21 cellular contexts compared by ENCODE assay signal in the genomic region with DNA sequence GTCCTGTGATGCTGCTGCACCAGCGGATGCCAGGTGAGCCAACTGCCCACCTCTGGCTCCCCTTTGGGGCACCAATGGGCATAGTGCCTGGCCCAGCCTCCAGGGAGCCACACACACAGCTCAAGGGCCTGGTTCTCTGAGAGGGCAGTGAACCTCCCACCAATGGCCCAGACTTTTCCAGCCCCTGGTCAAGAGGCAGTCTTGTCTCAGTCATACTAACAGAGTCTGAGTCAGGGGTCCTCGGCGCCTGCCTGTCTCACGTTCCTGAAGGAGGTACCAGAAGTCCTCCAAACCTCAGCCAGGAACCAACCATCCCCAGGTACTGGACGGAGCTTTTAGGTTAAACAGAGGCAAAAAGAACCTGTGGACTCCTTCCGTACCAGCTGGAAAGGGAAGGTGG.
DNase-seq lines count a peak whose midpoint lies in the region; ATAC-seq, FAIRE-seq and TF ChIP-seq lines count a peak whose summit lies in the region.
"Had no signal": no experiment of that assay in that cellular context is flagged by ENCODE, and none has a peak within 500 bp of the region (broad histone marks: within the 10 kb centered on the region; RNA-seq: fewer than 3 reads in every experiment).

No MANE protein-coding gene starts in this region.

- WGBS in GM12878 (ENCODE audit: insufficient coverage, insufficient replicate concordance, low lambda C conversion rate, missing lambda C conversion rate): 81% methylated on average over 6 of the region's 6 CpGs

- CTCF ChIA-PET in GM12878 (lab: Yijun Ruan, JAX): interaction anchor here (0.7 to 3.2 kb wide), 6 partner anchors 13 to 26 kb away, joined by 3 to 15 read pairs (median 6); no protein-coding TSS in a partner anchor
- CTCF ChIA-PET in A673 (lab: Charles Lee): interaction anchor here (0.6 kb wide), 1 partner anchor 15 kb away, joined by 11 read pairs; no protein-coding TSS in a partner anchor

- TF ChIP-seq CTCF in KMS-11 (conservative IDR thresholded peaks at IDR 0.05; ENCODE audit: low read depth, low read length): no peak
- no peak for TF ChIP-seq CTCF in GM12878 (IDR thresholded peaks at IDR 0.05 in 2 of 3, conservative IDR thresholded peaks at IDR 0.05 in 1 of 3; ENCODE audit: control insufficient read depth in 2 of 3, extremely low read depth in 1 of 3, insufficient read depth in 1 of 3, low read depth in 3 of 3, low read length in 3 of 3)
- TF ChIP-seq CTCF in A673 (conservative IDR thresholded peaks at IDR 0.05; ENCODE audit: low read depth, low read length): no peak

- H3K79me2 ChIP-seq in KMS-11 (ENCODE audit: insufficient read depth, low read depth): no peaks in the 10 kb centered on the region
- no peaks in the 10 kb centered on the region for H3K79me2 ChIP-seq in GM12878 (ENCODE audit: control insufficient read depth, insufficient read depth, low read length)

- no peak for FAIRE-seq in GM12878 (lab: Jason Lieb, UNC)
- FAIRE-seq: H1 had no signal

- H3K4me1 ChIP-seq in KMS-11 (ENCODE audit: low read depth, poor library complexity, severe bottlenecking) (peaks cover 50% of the 10 kb centered on the region), GM12878 (ENCODE audit: control insufficient read depth, insufficient read depth, low read length) (peaks cover 11% of the 10 kb centered on the region), A673 (ENCODE audit: insufficient read depth, low read length, poor library complexity, severe bottlenecking) (no peaks in the 10 kb centered on the region)

- no peaks in the 10 kb centered on the region for H4K20me1 ChIP-seq in KMS-11 (ENCODE audit: insufficient read depth)
- no peaks in the 10 kb centered on the region for H4K20me1 ChIP-seq in GM12878 (ENCODE audit: control insufficient read depth, insufficient read depth)

- RAD21 ChIA-PET in GM12878 (lab: Charles Lee; ENCODE audit: unreplicated experiment): interaction anchor here (1.2 to 1.6 kb wide), 2 partner anchors 22 kb away, joined by 3 to 5 read pairs; no protein-coding TSS in a partner anchor

- in situ Hi-C loops in GM12878 (cut with MboI): no loop called here

- H3K4me2 ChIP-seq in KMS-11: 0 out of 2 replicates have a peak overlapping the region, but pooled peaks have one; percentile 14
- 0 out of 2 replicates have a peak overlapping the region, but pooled peaks have one; percentile 13 for H3K4me2 ChIP-seq in GM12878 (ENCODE audit: control insufficient read depth, insufficient read depth)
- H3K4me2 ChIP-seq: PC-9 had no signal

- H3K9ac ChIP-seq in KMS-11 (no peak overlapping the region; the same call in 1 of the 2 replicates), GM12878 (ENCODE audit: control insufficient read depth, insufficient read depth, low read length) (no peak overlapping the region)

- H3K36me3 ChIP-seq in KMS-11 (ENCODE audit: insufficient read depth): no peaks in the 10 kb centered on the region
- no peaks in the 10 kb centered on the region for H3K36me3 ChIP-seq in GM12878 (ENCODE audit: control insufficient read depth in 2 of 2, insufficient read depth in 2 of 2, low read length in 1 of 2)
- no peaks in the 10 kb centered on the region for H3K36me3 ChIP-seq in A673 (ENCODE audit: insufficient read depth, low read length, poor library complexity, severe bottlenecking)

- BruUV-seq in GM12878 (replicated peaks; lab: Mats Ljungman, UMichigan) (no TSS peak), A673 (replicated peaks; lab: Mats Ljungman, UMichigan) (no TSS peak)

- peaks cover 14% of the 10 kb centered on the region for H3K27me3 Mint-ChIP-seq in stimulated activated memory B cell treated with anti-CD40 and anti-IgM and Interleukin-4, amounts not matched to agents 10 μg/mL and 1 μg/mL and 100 μg/mL, for 72 hours

- POLR2A ChIA-PET in GM12878 (lab: Charles Lee) (no interaction called here), A673 (lab: Charles Lee; ENCODE audit: low non-redundant PET) (no interaction called here)

- H3K27me3 ChIP-seq in KMS-11 (ENCODE audit: insufficient read depth, low read depth) (no peaks in the 10 kb centered on the region), GM12878 (replicated peaks in 1 of 2; ENCODE audit: control insufficient read depth in 2 of 2, insufficient read depth in 2 of 2, low read length in 1 of 2) (no peaks in the 10 kb centered on the region), A673 (replicated peaks; ENCODE audit: insufficient read depth, low read depth, low read length, poor library complexity) (no peaks in the 10 kb centered on the region)

- no peak overlapping the region for H2AFZ ChIP-seq in KMS-11 (ENCODE audit: low read depth)
- no peak overlapping the region for H2AFZ ChIP-seq in GM12878 (ENCODE audit: control insufficient read depth, low read depth, low read length)
- H2AFZ ChIP-seq: PC-9 had no signal

- TF ChIP-seq POLR2A in GM12878 (IDR thresholded peaks at IDR 0.05; ENCODE audit: low read depth, low read length): no peak

- peak overlapping the region; percentile 66 for H3K27ac Mint-ChIP-seq in stimulated activated memory B cell treated with anti-CD40 and anti-IgM and Interleukin-4, amounts not matched to agents 10 μg/mL and 1 μg/mL and 100 μg/mL, for 72 hours
- H3K27ac Mint-ChIP-seq: CD4-positive, CD25-positive, alpha-beta regulatory T cell had no signal

- peaks cover 36% of the 10 kb centered on the region for H3K4me1 Mint-ChIP-seq in stimulated activated memory B cell treated with anti-CD40 and anti-IgM and Interleukin-4, amounts not matched to agents 10 μg/mL and 1 μg/mL and 100 μg/mL, for 72 hours
- H3K4me1 Mint-ChIP-seq: CD4-positive, CD25-positive, alpha-beta regulatory T cell had no signal

- H3K9me3 ChIP-seq in GM12878 (replicated peaks; ENCODE audit: control insufficient read depth, insufficient read depth, low read length) (peaks cover 1% of the 10 kb centered on the region; the same call in 1 of the 3 replicates), A673 (ENCODE audit: low read depth, low read length, poor library complexity, severe bottlenecking) (no peaks in the 10 kb centered on the region)

- no peak for TF ChIP-seq EP300 in GM12878 (IDR thresholded peaks at IDR 0.05; ENCODE audit: borderline replicate concordance in 1 of 2, control insufficient read depth in 1 of 2, low read depth in 2 of 2, low read length in 2 of 2)

- DNase-seq in activated CD8-positive, alpha-beta memory T cell treated with anti-CD3 and anti-CD28 coated beads for 24 hours: peak; percentile 54
- no peak for DNase-seq in activated CD8-positive, alpha-beta memory T cell treated with anti-CD3 and anti-CD28 coated beads, Interleukin-2, amount 50 U/mL, for 4 hours
- DNase-seq in GM12878 (ENCODE audit: low read depth, low spot score): no peak
- DNase-seq in DMS79 (lab: John Stamatoyannopoulos, UW): no peak
- DNase-seq in A673 (ENCODE audit: low spot score): no peak
- DNase-seq: CD4-positive, CD25-positive, alpha-beta regulatory T cell; DMS79 treated with DMSO at 0.1 percent for 48 hours; Kasumi-1; NCI-H1417; NCI-H1694 treated with DMSO at 0.1 percent for 48 hours; NCI-H2081 treated with DMSO at 0.1 percent for 48 hours; NCI-H446; NCI-H526; PC-9; RPMI8226; SHP77 had no signal

- intact Hi-C loops in GM12878 (cut with micrococcal nuclease; ENCODE audit: unreplicated experiment): no loop called here
- intact Hi-C loops in A673 (cut with micrococcal nuclease; ENCODE audit: unreplicated experiment): no loop called here

- H3K9me3 Mint-ChIP-seq in stimulated activated memory B cell treated with anti-CD40 and anti-IgM and Interleukin-4, amounts not matched to agents 10 μg/mL and 1 μg/mL and 100 μg/mL, for 72 hours: no peaks in the 10 kb centered on the region
- H3K9me3 Mint-ChIP-seq: CD4-positive, CD25-positive, alpha-beta regulatory T cell had no signal

- ATAC-seq in GM12878: peak; percentile 12; the same call in 1 of the 3 replicates
- ATAC-seq in stimulated activated memory B cell treated with anti-CD40 and anti-IgM and Interleukin-4, amounts not matched to agents 10 μg/mL and 1 μg/mL and 100 μg/mL, for 72 hours: no peak
- ATAC-seq in HG02678 (IDR thresholded peaks at IDR 0.05; ENCODE audit: unreplicated experiment): no peak

- H3K27ac ChIP-seq in KMS-11 (no peak overlapping the region), GM12878 (ENCODE audit: control insufficient read depth, insufficient read depth) (no peak overlapping the region), A673 (ENCODE audit: low read depth, low read length, poor library complexity, severe bottlenecking) (no peak overlapping the region)
- H3K27ac ChIP-seq: 22Rv1, PC-9 had no signal

- no peak for TF ChIP-seq RAD21 in GM12878 (IDR thresholded peaks at IDR 0.05; ENCODE audit: insufficient read depth, low read depth, low read length)

- SMC1A ChIA-PET in GM12878 (lab: Charles Lee; ENCODE audit: uncharacterized antibody, unreplicated experiment): interaction anchor here (1.0 to 2.9 kb wide), 5 partner anchors 10 to 24 kb away, joined by 4 to 18 read pairs (median 9); no protein-coding TSS in a partner anchor

- no peak overlapping the region for H3K4me3 Mint-ChIP-seq in stimulated activated memory B cell treated with anti-CD40 and anti-IgM and Interleukin-4, amounts not matched to agents 10 μg/mL and 1 μg/mL and 100 μg/mL, for 72 hours
- H3K4me3 Mint-ChIP-seq: CD4-positive, CD25-positive, alpha-beta regulatory T cell had no signal

- H3K4me3 ChIP-seq in KMS-11 (IDR thresholded peaks at IDR 0.05; ENCODE audit: insufficient read depth, low read depth, low read length): no peak overlapping the region
- no peak overlapping the region for H3K4me3 ChIP-seq in GM12878
- H3K4me3 ChIP-seq in A673 (ENCODE audit: low read depth, low read length, poor library complexity, severe bottlenecking): no peak overlapping the region
- H3K4me3 ChIP-seq: PC-9 had no signal

- no peaks in the 10 kb centered on the region for H3K36me3 Mint-ChIP-seq in stimulated activated memory B cell treated with anti-CD40 and anti-IgM and Interleukin-4, amounts not matched to agents 10 μg/mL and 1 μg/mL and 100 μg/mL, for 72 hours
- H3K36me3 Mint-ChIP-seq: CD4-positive, CD25-positive, alpha-beta regulatory T cell had no signal
